Comparison of ENCODE assay signal across 32 cellular contexts in genomic region chr10:127370601-127371000, GRCh38.
"Had no signal": no experiment of that assay in that cellular context is flagged by ENCODE, and none has a peak within 500 bp of the region (broad histone marks: within the 10 kb centered on the region; RNA-seq: fewer than 3 reads in every experiment).

No MANE protein-coding gene starts in this region.

- H3K36me3 ChIP-seq: neural progenitor cell, neutrophil, ovary, prostate gland, uterus had no signal

- ATAC-seq: left colon; left lung; lower lobe of right lung; natural killer cell; right cardiac atrium; sciatic nerve; stimulated activated naive B cell treated with anti-CD40 and anti-IgM and Interleukin-4, amounts not matched to agents 10 μg/mL and 1 μg/mL and 100 μg/mL, for 72 hours; stimulated activated naive CD8-positive, alpha-beta T cell treated with anti-CD3 and anti-CD28 coated beads, Interleukin-15, Interleukin-2, amounts not matched to agents 100 U/mL and 50 U/mL, for 24 hours had no signal

- H3K4me3 ChIP-seq: left lung, lower lobe of right lung, neural progenitor cell, ovary, prostate gland, skin epidermis, stomach, suprapubic skin, thoracic aorta, tibial artery, uterus had no signal

- H3K4me1 ChIP-seq: left lung, lower lobe of right lung, neural progenitor cell, prostate gland, suprapubic skin, uterus had no signal

- H3K27ac ChIP-seq: left lung, lower lobe of right lung, neural progenitor cell, neutrophil, ovary, prostate gland, skin epidermis, stomach, suprapubic skin, thoracic aorta, tibial artery, uterus had no signal

- H3K9me3 ChIP-seq: left lung, lower lobe of right lung, neutrophil, ovary, prostate gland, stomach, suprapubic skin, thoracic aorta, tibial artery, uterus had no signal

- FAIRE-seq: islet of Langerhans, kidney had no signal

- DNase-seq: hippocampal formation; kidney; left colon; left lung; lower lobe of right lung; mammary epithelial cell; mesendoderm; naive B cell; natural killer cell; nephron progenitor cell; ovary; posterior cingulate gyrus; retina; right cardiac atrium; stimulated activated CD4-positive, alpha-beta T cell treated with anti-CD3 and anti-CD28 coated beads, Interleukin-12 subunit alpha, Interleukin-12 subunit beta, amount 100 ng/mL, for 4 hours; stimulated activated CD4-positive, alpha-beta T cell treated with anti-CD3 and anti-CD28 coated beads, Interleukin-15, amount 100 ng/mL, for 24 hours; stimulated activated CD4-positive, alpha-beta T cell treated with anti-CD3 and anti-CD28 coated beads, Interleukin-2, amount 100 ng/mL, for 24 hours; stimulated activated CD4-positive, alpha-beta T cell treated with anti-CD3 and anti-CD28 coated beads, Interleukin-4, amount 100 ng/mL, for 1 hour; stimulated activated naive B cell treated with anti-CD40 and anti-IgM and Interleukin-4, amounts not matched to agents 10 μg/mL and 1 μg/mL and 100 μg/mL, for 72 hours; stimulated activated naive CD8-positive, alpha-beta T cell treated with anti-CD3 and anti-CD28 coated beads, Interleukin-15, Interleukin-2, amounts not matched to agents 100 U/mL and 50 U/mL, for 24 hours; stomach; tibial artery; trophoblast cell; uterus had no signal

- H3K27me3 ChIP-seq: left lung, neural progenitor cell, neutrophil, ovary, stomach, suprapubic skin, tibial artery, uterus had no signal
